8 cellular contexts compared by ENCODE assay signal in the genomic region with DNA sequence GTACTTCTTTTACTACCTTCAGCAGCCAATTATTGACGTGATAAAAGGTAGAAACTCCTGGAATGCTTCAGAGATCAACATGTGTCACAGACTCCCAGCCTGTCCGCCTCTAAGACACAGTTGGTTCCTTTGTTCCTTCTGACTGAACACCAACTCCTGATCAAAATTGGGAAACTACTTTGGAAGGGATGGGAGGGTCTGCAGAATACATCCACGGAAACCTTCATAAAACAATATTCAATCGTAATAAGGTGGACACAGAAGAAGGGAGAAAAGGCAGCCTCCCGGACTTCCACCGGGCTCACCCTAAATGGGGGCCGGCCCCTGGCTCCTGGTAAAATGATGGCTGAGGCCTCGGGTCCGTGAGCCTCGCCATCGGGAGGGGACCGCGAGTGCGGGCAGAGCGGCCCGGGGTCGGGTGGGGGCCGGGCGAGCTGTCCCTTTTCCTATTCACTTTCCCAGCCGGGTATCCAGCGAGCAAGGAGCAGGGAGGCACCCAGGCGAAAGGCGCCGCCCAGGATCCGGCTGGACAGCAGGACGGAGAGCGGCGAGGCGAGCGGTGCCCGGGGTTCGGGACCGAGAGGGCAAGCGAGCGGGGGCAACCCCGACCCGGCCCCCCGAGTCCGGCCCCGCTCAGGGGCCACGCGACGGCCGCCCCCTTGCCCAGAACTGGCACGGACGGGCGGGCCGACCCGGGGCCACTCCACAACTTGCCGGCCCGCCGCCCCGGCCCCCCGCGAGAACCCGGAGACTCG. TPM values are rescaled to one million over a fixed set of nuclear protein-coding genes. Genes with fewer than 3 reads are reported as not detected.
A peak's percentile ranks its signal among the peaks of the same experiment; 100 is the strongest.
DNase-seq lines count a peak whose midpoint lies in the region; ATAC-seq, FAIRE-seq and TF ChIP-seq lines count a peak whose summit lies in the region.

No MANE protein-coding gene starts in this region.

- intact Hi-C loops in K562 (cut with micrococcal nuclease), result loop anchor here (2.0 to 5.0 kb wide), 4 partner anchors 202 to 537 kb away; no protein-coding TSS in a partner anchor

- WGBS in K562 (ENCODE audit: insufficient coverage, low coverage, missing lambda C conversion rate), result 0% methylated on average over 20 of the region's 57 CpGs

- no peaks in the 10 kb centered on the region for H3K9me1 ChIP-seq in K562 (ENCODE audit: control insufficient read depth, insufficient read depth, low read length)

- peaks cover 68% of the 10 kb centered on the region for H3K79me2 ChIP-seq in K562 (ENCODE audit: control insufficient read depth, insufficient read depth, low read length)

- H3K4me2 ChIP-seq in K562 (ENCODE audit: insufficient read depth, low read length), result peak overlapping the region; percentile 89

- BruUV-seq in K562 (replicated peaks; lab: Mats Ljungman, UMichigan), result no TSS peak

- no peak for TF ChIP-seq EP300 in K562 (IDR thresholded peaks at IDR 0.05; ENCODE audit: low read length)

- H3K36me3 ChIP-seq in K562 (ENCODE audit: control insufficient read depth, insufficient read depth, low read length), result no peaks in the 10 kb centered on the region

- no peak for FAIRE-seq in H54 (lab: Jason Lieb, UNC)
- FAIRE-seq in K562 (lab: Jason Lieb, UNC), result no peak
- FAIRE-seq in HTR-8/SVneo (lab: Jason Lieb, UNC), result no peak

- POLR2A ChIA-PET in K562 (lab: Yijun Ruan, JAX), result no interaction called here

- peak overlapping the region; percentile 35; the same call in 1 of the 2 replicates for H2AFZ ChIP-seq in K562 (ENCODE audit: low read depth, low read length)

- peak; percentile 37 for TF ChIP-seq POLR2A in H54 (IDR thresholded peaks at IDR 0.05; ENCODE audit: low read depth, low read length)
- TF ChIP-seq POLR2A in K562 (conservative IDR thresholded peaks at IDR 0.05), result no peak

- ATAC-seq in K562, result peak; percentile 9

- H3K4me1 ChIP-seq in K562 (replicated peaks in 1 of 2; ENCODE audit: control insufficient read depth in 2 of 2, insufficient read depth in 2 of 2, low read length in 2 of 2), result peaks cover 12 to 16% of the 10 kb centered on the region in 2 experiments; a peak in 4 of 5 replicates

- no peaks in the 10 kb centered on the region for H4K20me1 ChIP-seq in K562 (replicated peaks; ENCODE audit: control insufficient read depth, insufficient read depth, low read length)

- no peaks in the 10 kb centered on the region for H3K9me3 ChIP-seq in K562 (replicated peaks; ENCODE audit: control insufficient read depth, insufficient read depth, low read depth, low read length)

- H3K9ac ChIP-seq in K562 (ENCODE audit: insufficient read depth in 1 of 2, low read depth in 2 of 2, low read length in 2 of 2), result peak overlapping the region; percentile 71 to 96

- no peak for TF ChIP-seq RAD21 in K562 (CRISPR knock-in tag; conservative IDR thresholded peaks at IDR 0.05 in 1 of 2, IDR thresholded peaks at IDR 0.05 in 1 of 2)

- CTCF ChIA-PET in K562 (lab: Yijun Ruan, JAX; ENCODE audit: low intra/inter-chr PET ratio), result no interaction called here

- in situ Hi-C loops in K562 (cut with MboI), result no loop called here

- H3K27ac ChIP-seq in K562 (ENCODE audit: extremely low read depth, low read depth, low read length), result peak overlapping the region; percentile 85

- TF ChIP-seq CTCF in K562 (IDR thresholded peaks at IDR 0.05 in 2 of 3, conservative IDR thresholded peaks at IDR 0.05 in 1 of 3; ENCODE audit: insufficient read depth in 2 of 3, low read depth in 1 of 3, low read length in 3 of 3), result no peak

- H3K4me3 ChIP-seq in K562 (peak overlapping the region; percentile 80), iPS-11a (ENCODE audit: low read depth, low read length) (peak overlapping the region; percentile 59)

- DNase-seq in ELR (ENCODE audit: low read depth) (peak; percentile 49), H54 (ENCODE audit: insufficient read length, low spot score) (peak; percentile 46), NCI-H526 treated with DMSO at 0.1 percent for 48 hours (lab: John Stamatoyannopoulos, UW) (peak; percentile 59), K562 (ENCODE audit: extremely low read depth in 1 of 4, low spot score in 3 of 4) (peak; percentile 49 to 56 (median 50)), retina (peak; percentile 76), HTR-8/SVneo (ENCODE audit: insufficient read length, low spot score) (no peak), NCI-H774 (lab: John Stamatoyannopoulos, UW) (no peak)

- no peaks in the 10 kb centered on the region for H3K27me3 ChIP-seq in K562 (ENCODE audit: control insufficient read depth in 2 of 2, insufficient read depth in 2 of 2, low read length in 2 of 2)

TF ChIP-seq in K562, 482 proteins besides CTCF, POLR2A, EP300 and RAD21 (continues in another document):
- TF ChIP-seq ZBTB7A (IDR thresholded peaks at IDR 0.05; ENCODE audit: borderline replicate concordance, control insufficient read depth, low read depth, low read length) (peak; percentile 32; the same call in 1 of the 2 replicates), TAF9B (IDR thresholded peaks at IDR 0.05; ENCODE audit: partially characterized antibody) (no peak), HNRNPL (IDR thresholded peaks at IDR 0.05; ENCODE audit: low read depth, low read length) (peak; percentile 65; the same call in 1 of the 2 replicates), NR3C1 (CRISPR knock-in tag; IDR thresholded peaks at IDR 0.05) (peak; percentile 62; the same call in 1 of the 2 replicates), TBP (optimal IDR thresholded peaks at IDR 0.05; ENCODE audit: low read depth, low read length) (peak; percentile 34), ZNF551 (CRISPR knock-in tag; IDR thresholded peaks at IDR 0.05) (no peak), ZNF668 (CRISPR knock-in tag; IDR thresholded peaks at IDR 0.05) (no peak), RBBP5 (IDR thresholded peaks at IDR 0.05; ENCODE audit: borderline replicate concordance, insufficient read depth, low read length, poor library complexity, severe bottlenecking) (peak; percentile 39)
- TF ChIP-seq, protein P1, sequence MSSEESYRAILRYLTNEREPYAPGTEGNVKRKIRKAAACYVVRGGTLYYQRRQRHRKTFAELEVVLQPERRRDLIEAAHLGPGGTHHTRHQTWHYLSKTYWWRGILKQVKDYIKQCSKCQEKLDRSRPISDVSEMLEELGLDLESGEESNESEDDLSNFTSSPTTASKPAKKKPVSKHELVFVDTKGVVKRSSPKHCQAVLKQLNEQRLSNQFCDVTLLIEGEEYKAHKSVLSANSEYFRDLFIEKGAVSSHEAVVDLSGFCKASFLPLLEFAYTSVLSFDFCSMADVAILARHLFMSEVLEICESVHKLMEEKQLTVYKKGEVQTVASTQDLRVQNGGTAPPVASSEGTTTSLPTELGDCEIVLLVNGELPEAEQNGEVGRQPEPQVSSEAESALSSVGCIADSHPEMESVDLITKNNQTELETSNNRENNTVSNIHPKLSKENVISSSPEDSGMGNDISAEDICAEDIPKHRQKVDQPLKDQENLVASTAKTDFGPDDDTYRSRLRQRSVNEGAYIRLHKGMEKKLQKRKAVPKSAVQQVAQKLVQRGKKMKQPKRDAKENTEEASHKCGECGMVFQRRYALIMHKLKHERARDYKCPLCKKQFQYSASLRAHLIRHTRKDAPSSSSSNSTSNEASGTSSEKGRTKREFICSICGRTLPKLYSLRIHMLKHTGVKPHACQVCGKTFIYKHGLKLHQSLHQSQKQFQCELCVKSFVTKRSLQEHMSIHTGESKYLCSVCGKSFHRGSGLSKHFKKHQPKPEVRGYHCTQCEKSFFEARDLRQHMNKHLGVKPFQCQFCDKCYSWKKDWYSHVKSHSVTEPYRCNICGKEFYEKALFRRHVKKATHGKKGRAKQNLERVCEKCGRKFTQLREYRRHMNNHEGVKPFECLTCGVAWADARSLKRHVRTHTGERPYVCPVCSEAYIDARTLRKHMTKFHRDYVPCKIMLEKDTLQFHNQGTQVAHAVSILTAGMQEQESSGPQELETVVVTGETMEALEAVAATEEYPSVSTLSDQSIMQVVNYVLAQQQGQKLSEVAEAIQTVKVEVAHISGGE (CRISPR knock-in tag; IDR thresholded peaks at IDR 0.05), result peak in 1 of 3 experiments; percentile 22; a peak in 1 of 6 replicates
- TF ChIP-seq, protein P2, sequence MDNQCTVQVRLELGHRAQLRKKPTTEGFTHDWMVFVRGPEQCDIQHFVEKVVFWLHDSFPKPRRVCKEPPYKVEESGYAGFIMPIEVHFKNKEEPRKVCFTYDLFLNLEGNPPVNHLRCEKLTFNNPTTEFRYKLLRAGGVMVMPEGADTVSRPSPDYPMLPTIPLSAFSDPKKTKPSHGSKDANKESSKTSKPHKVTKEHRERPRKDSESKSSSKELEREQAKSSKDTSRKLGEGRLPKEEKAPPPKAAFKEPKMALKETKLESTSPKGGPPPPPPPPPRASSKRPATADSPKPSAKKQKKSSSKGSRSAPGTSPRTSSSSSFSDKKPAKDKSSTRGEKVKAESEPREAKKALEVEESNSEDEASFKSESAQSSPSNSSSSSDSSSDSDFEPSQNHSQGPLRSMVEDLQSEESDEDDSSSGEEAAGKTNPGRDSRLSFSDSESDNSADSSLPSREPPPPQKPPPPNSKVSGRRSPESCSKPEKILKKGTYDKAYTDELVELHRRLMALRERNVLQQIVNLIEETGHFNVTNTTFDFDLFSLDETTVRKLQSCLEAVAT (IDR thresholded peaks at IDR 0.05), result peak in 1 of 2 experiments; percentile 27; a peak in 1 of 4 replicates

RNA-seq across cellular contexts. Expression of gene NRIP1, which starts 0.8 kb away (rescaled TPM):
- 9.0 and 32.0 TPM in 2 replicates for total RNA-seq in K562 (2011; cell fraction: chromatin; rRNA removed; ENCODE audit: low replicate concordance)
- total RNA-seq in K562 (2011; cell fraction: nucleolus; rRNA removed), result 6.2 and 11.7 TPM in 2 replicates
- 13.6 and 23.1 TPM in 2 replicates for total RNA-seq in K562 (2011; cell fraction: nucleoplasm; rRNA removed)
- total RNA-seq in K562 (2014; rRNA removed) (20.0 and 21.5 TPM in 2 replicates), K562 (2014; rRNA removed; fragmentation: Illumina TruSeq; extraction: Trizol) (42.8 and 51.2 TPM in 2 replicates), K562 (2015; rRNA removed; fragmentation: Illumina TruSeq; extraction: Trizol) (36.8 and 39.0 TPM in 2 replicates), K562 (2021) (31.8 and 38.7 TPM in 2 replicates)
- polyA plus RNA-seq in K562 (2011; rRNA removed) (16.2 and 17.1 TPM in 2 replicates), K562 (2014; fragmentation: Illumina TruSeq; extraction: Trizol) (17.2 and 19.6 TPM in 2 replicates), K562 (2014; fragmentation: Nextera tagmentation; extraction: Ambion mirVana) (1 to 10 TPM; 4.3 to 6.3 TPM), K562 (2014; rRNA removed) (9.8 and 10.9 TPM in 2 replicates)
- 2.5 and 6.4 TPM in 2 replicates for polyA plus RNA-seq in K562 (2011; cell fraction: cytosol; rRNA removed)
- polyA plus RNA-seq in K562 (2011; cell fraction: nucleus; rRNA removed), result 8.3 and 13.4 TPM in 2 replicates
- 8.2 and 14.6 TPM in 2 replicates for polyA plus RNA-seq in K562 (2012)
- polyA minus RNA-seq in K562 (2011; rRNA and poly(A)+ RNA removed), result 75.5 and 131 TPM in 2 replicates
- 20.7 and 24.4 TPM in 2 replicates for polyA minus RNA-seq in K562 (2011; cell fraction: cytosol; rRNA and poly(A)+ RNA removed)
- polyA minus RNA-seq in K562 (2011; cell fraction: nucleus; rRNA and poly(A)+ RNA removed), result 15.5 and 40.9 TPM in 2 replicates

Comparison
In these comparisons a context has a peak if more than half of its experiments do, and no peak if none do; other contexts are left out.
1. DNase-seq: peak in ELR (single experiment), H54 (single experiment), NCI-H526 treated with DMSO at 0.1 percent for 48 hours (single experiment), K562 (4 of 4) and retina (single experiment); none in HTR-8/SVneo (single experiment) and NCI-H774 (single experiment).